In genomic region chr4:53963786-53964185, GRCh38 we compare ENCODE assay signal across 18 cellular contexts.
A peak's percentile ranks its signal among the peaks of the same experiment; 100 is the strongest.
DNase-seq lines count a peak whose midpoint lies in the region; TF ChIP-seq lines count a peak whose summit lies in the region.
"Had no signal": no experiment of that assay in that cellular context is flagged by ENCODE, and none has a peak within 500 bp of the region (broad histone marks: within the 10 kb centered on the region; RNA-seq: fewer than 3 reads in every experiment).

No MANE protein-coding gene starts in this region.

- H3K27ac ChIP-seq in osteoblast (ENCODE audit: low read depth, low read length): peak overlapping the region; percentile 80
- H3K27ac ChIP-seq: parathyroid adenoma, uterus had no signal

- no peaks in the 10 kb centered on the region for H3K36me3 ChIP-seq in osteoblast (ENCODE audit: insufficient read depth, low read length)
- H3K36me3 ChIP-seq: MG63, uterus had no signal

- H3K27me3 ChIP-seq in osteoblast (ENCODE audit: insufficient read depth, low read length): no peaks in the 10 kb centered on the region
- H3K27me3 ChIP-seq: MG63, uterus had no signal

- peaks cover 34% of the 10 kb centered on the region for H3K4me1 ChIP-seq in osteoblast (ENCODE audit: insufficient read depth, low read length)
- H3K4me1 ChIP-seq: parathyroid adenoma, uterus had no signal

- DNase-seq in LHCN-M2 (ENCODE audit: low read depth): peak; percentile 81
- DNase-seq in NCI-H345 (lab: John Stamatoyannopoulos, UW): peak; percentile 22
- peak; percentile 33 to 66 for DNase-seq in dermis microvascular lymphatic vessel endothelial cell (ENCODE audit: low read depth in 2 of 2)
- no peak for DNase-seq in osteoblast (ENCODE audit: insufficient read length, low spot score, missing footprints)
- no peak for DNase-seq in stimulated activated CD8-positive, alpha-beta memory T cell treated with anti-CD3 and anti-CD28 coated beads, Interleukin-4, amount 100 ng/mL, for 48 hours
- no peak for DNase-seq in stimulated activated naive CD4-positive, alpha-beta T cell treated with Interleukin-2 at 50 U/mL for 16 hours (lab: John Stamatoyannopoulos, UW)
- DNase-seq in AG20443 (ENCODE audit: low spot score): no peak
- DNase-seq: activated CD4-positive, alpha-beta T cell treated with anti-CD3 and anti-CD28 coated beads, Interleukin-2, amount 10 ng/mL, durations not matched to agents 7 days and 5 days; activated naive CD4-positive, alpha-beta T cell; cortex of kidney; EL; left ventricle myocardium superior; MG63; RPMI8226; stimulated activated CD4-positive, alpha-beta T cell treated with anti-CD3 and anti-CD28 coated beads, Interleukin-2, amount 100 ng/mL, for 48 hours; T-cell; uterus had no signal

- no peak overlapping the region for H3K4me3 ChIP-seq in osteoblast (ENCODE audit: insufficient read depth, low read length)
- H3K4me3 ChIP-seq: MG63, uterus had no signal

- H3K9me3 ChIP-seq in osteoblast (ENCODE audit: low read depth, low read length): no peaks in the 10 kb centered on the region
- H3K9me3 ChIP-seq: MG63, uterus had no signal

- no peaks in the 10 kb centered on the region for H3K79me2 ChIP-seq in osteoblast (ENCODE audit: insufficient read depth, low read length)
- H3K79me2 ChIP-seq: parathyroid adenoma had no signal

- H3K4me2 ChIP-seq in osteoblast (ENCODE audit: insufficient read depth, low read length): no peak overlapping the region

- H2AFZ ChIP-seq in osteoblast (ENCODE audit: low read length): no peak overlapping the region
- H2AFZ ChIP-seq: parathyroid adenoma had no signal

- H4K20me1 ChIP-seq in osteoblast (ENCODE audit: insufficient read depth, low read length): no peaks in the 10 kb centered on the region

- TF ChIP-seq CTCF in osteoblast (IDR thresholded peaks at IDR 0.05; ENCODE audit: extremely low read depth, low read depth, low read length): no peak

Comparison
In these comparisons a context has a peak if more than half of its experiments do, and no peak if none do; other contexts are left out.
1. DNase-seq: peak in LHCN-M2 (single experiment), NCI-H345 (single experiment) and dermis microvascular lymphatic vessel endothelial cell (2 of 2); none in osteoblast (single experiment), stimulated activated CD8-positive, alpha-beta memory T cell treated with anti-CD3 and anti-CD28 coated beads, Interleukin-4, amount 100 ng/mL, for 48 hours (single experiment), stimulated activated naive CD4-positive, alpha-beta T cell treated with Interleukin-2 at 50 U/mL for 16 hours (single experiment) and AG20443 (single experiment).